In the genomic region with DNA sequence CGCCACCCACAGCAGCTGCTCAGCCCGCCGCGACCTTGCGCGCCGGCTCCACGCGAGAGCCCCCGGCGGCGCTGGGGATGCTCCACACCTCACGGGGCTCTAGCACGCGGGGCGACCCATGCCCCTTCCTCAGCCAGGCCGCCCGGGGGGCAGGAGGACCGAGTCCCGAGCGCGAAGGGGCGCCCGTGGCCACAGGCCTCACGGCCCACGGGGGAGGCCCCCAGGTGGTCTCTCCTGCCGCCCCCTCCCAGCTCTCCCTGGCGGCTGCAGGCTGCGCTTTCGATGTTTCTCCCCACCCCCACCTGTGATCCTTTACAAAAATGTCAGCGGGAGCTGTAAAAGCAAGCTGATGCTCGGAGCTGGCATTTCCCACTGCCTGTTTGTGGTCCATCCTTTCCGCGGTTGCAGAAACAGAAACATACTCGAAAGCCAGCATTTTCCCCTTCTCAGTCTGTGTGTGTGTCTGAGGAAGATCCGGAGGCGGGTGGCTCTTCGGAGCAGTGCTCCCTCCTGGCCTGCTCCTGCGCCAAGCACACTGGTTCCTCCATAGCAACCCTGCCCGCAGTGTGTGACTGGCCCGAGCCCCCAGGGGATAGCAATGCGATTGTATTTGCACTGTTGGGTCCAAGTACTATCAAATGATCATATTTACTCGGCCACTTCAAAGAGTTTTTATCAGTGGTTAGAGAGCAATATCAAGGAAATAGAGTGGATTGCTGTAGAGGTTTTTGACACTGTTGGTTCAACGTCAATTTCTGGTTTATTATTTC, we compare ENCODE assay signal across 8 cellular contexts. TPM values are rescaled to one million over a fixed set of nuclear protein-coding genes. Genes with fewer than 3 reads are reported as not detected.
DNase-seq lines count a peak whose midpoint lies in the region; ATAC-seq and TF ChIP-seq lines count a peak whose summit lies in the region.

No MANE protein-coding gene starts in this region.

- peaks cover 54% of the 10 kb centered on the region for H3K4me1 Mint-ChIP-seq in mesothelial cell of epicardium

- peaks cover 3% of the 10 kb centered on the region for H3K36me3 Mint-ChIP-seq in mesothelial cell of epicardium

- peaks cover under 1% of the 10 kb centered on the region for H3K27me3 Mint-ChIP-seq in mesothelial cell of epicardium (ENCODE audit: low read depth)

- TF ChIP-seq CTCF in mesothelial cell of epicardium (IDR thresholded peaks at IDR 0.05; ENCODE audit: unreplicated experiment), result no peak

- H3K4me3 Mint-ChIP-seq in mesothelial cell of epicardium, result peak overlapping the region; percentile 86

- no peak for ATAC-seq in GM21737 (IDR thresholded peaks at IDR 0.05; ENCODE audit: unreplicated experiment)
- ATAC-seq in GM18867 (IDR thresholded peaks at IDR 0.05; ENCODE audit: unreplicated experiment), result no peak
- ATAC-seq in GM19395 (IDR thresholded peaks at IDR 0.05; ENCODE audit: unreplicated experiment), result no peak

- DNase-seq in stimulated activated CD4-positive, alpha-beta T cell treated with anti-CD3 and anti-CD28 coated beads, Interleukin-15, amount 100 ng/mL, for 24 hours, result peak; percentile 27
- no peak for DNase-seq in stimulated activated CD4-positive, alpha-beta T cell treated with anti-CD3 and anti-CD28 coated beads, Interleukin-4, amount 100 ng/mL, for 24 hours
- DNase-seq in NCI-H526 (lab: John Stamatoyannopoulos, UW) (peak; percentile 26 to 68), cerebellar cortex (ENCODE audit: low spot score) (peak; percentile 74), mesothelial cell of epicardium (ENCODE audit: low spot score in 2 of 2, unreplicated experiment in 2 of 2) (no peak)

- no peaks in the 10 kb centered on the region for H3K9me3 Mint-ChIP-seq in mesothelial cell of epicardium

- peak overlapping the region; percentile 75 for H3K27ac Mint-ChIP-seq in mesothelial cell of epicardium

RNA-seq across cellular contexts. Expression of a gene that starts 2.1 kb away (rescaled TPM):
- total RNA-seq in mesothelial cell of epicardium, result 63.3 to 69.7 TPM (median 64.9 TPM) in 3 replicates

Comparison
In these comparisons a context has a peak if more than half of its experiments do, and no peak if none do; other contexts are left out.
1. DNase-seq: peak in stimulated activated CD4-positive, alpha-beta T cell treated with anti-CD3 and anti-CD28 coated beads, Interleukin-15, amount 100 ng/mL, for 24 hours (single experiment), NCI-H526 (2 of 2) and cerebellar cortex (single experiment); none in stimulated activated CD4-positive, alpha-beta T cell treated with anti-CD3 and anti-CD28 coated beads, Interleukin-4, amount 100 ng/mL, for 24 hours (single experiment) and mesothelial cell of epicardium (0 of 2).